24 cellular contexts compared by ENCODE assay signal in genomic region chr4:109672173-109672572, GRCh38.
"Had no signal": no experiment of that assay in that cellular context is flagged by ENCODE, and none has a peak within 500 bp of the region (broad histone marks: within the 10 kb centered on the region; RNA-seq: fewer than 3 reads in every experiment).

No MANE protein-coding gene starts in this region.

- H3K9me3 ChIP-seq: gastrocnemius medialis, ovary, psoas muscle, sigmoid colon, thoracic aorta, upper lobe of left lung had no signal

- H3K27ac ChIP-seq: dorsolateral prefrontal cortex, gastrocnemius medialis, hepatocyte, neural progenitor cell, ovary, psoas muscle, sigmoid colon, thoracic aorta, tibial nerve, upper lobe of left lung had no signal

- H3K27me3 Mint-ChIP-seq: memory B cell; natural killer cell treated with Interleukin-12 subunit alpha and Interleukin-12 subunit beta and Interleukin-15 and Interleukin-18, amount 100 ng/mL, for 72 hours had no signal

- DNase-seq: dorsolateral prefrontal cortex; effector CD4-positive, alpha-beta T cell; foreskin fibroblast; gastrocnemius medialis; head of caudate nucleus; kidney; ovary; posterior cingulate gyrus; psoas muscle; right cardiac atrium; sigmoid colon; stimulated activated CD4-positive, alpha-beta T cell treated with anti-CD3 and anti-CD28 coated beads, Interleukin-2, amount 100 ng/mL, for 24 hours; stimulated activated CD4-positive, alpha-beta T cell treated with anti-CD3 and anti-CD28 coated beads, Interleukin-4, amount 100 ng/mL, for 24 hours; stimulated activated naive CD4-positive, alpha-beta T cell treated with Interleukin-2 at 50 U/mL for 16 hours; upper lobe of left lung had no signal

- H3K27me3 ChIP-seq: gastrocnemius medialis, hepatocyte, neural progenitor cell, ovary, sigmoid colon, tibial nerve, upper lobe of left lung had no signal

- H3K4me1 Mint-ChIP-seq: neural progenitor cell had no signal

- H3K4me3 Mint-ChIP-seq: memory B cell; natural killer cell treated with Interleukin-12 subunit alpha and Interleukin-12 subunit beta and Interleukin-15 and Interleukin-18, amount 100 ng/mL, for 72 hours; neural progenitor cell; stimulated activated effector memory CD8-positive, alpha-beta T cell treated with anti-CD3 and anti-CD28 coated beads, Interleukin-12 subunit alpha, Interleukin-12 subunit beta, amount 100 ng/mL, for 72 hours had no signal

- H3K4me3 ChIP-seq: dorsolateral prefrontal cortex, gastrocnemius medialis, hepatocyte, lung, neural progenitor cell, ovary, psoas muscle, sigmoid colon, thoracic aorta, tibial nerve, upper lobe of left lung had no signal

- H3K27ac Mint-ChIP-seq: memory B cell; natural killer cell treated with Interleukin-12 subunit alpha and Interleukin-12 subunit beta and Interleukin-15 and Interleukin-18, amount 100 ng/mL, for 72 hours; neural progenitor cell; stimulated activated effector memory CD8-positive, alpha-beta T cell treated with anti-CD3 and anti-CD28 coated beads, Interleukin-12 subunit alpha, Interleukin-12 subunit beta, amount 100 ng/mL, for 72 hours had no signal

- ATAC-seq: gastrocnemius medialis; left lobe of liver; natural killer cell treated with Interleukin-12 subunit alpha and Interleukin-12 subunit beta and Interleukin-15 and Interleukin-18, amount 100 ng/mL, for 72 hours; psoas muscle; right cardiac atrium had no signal
